ENCODE assay signal across 15 cellular contexts in the genomic region with DNA sequence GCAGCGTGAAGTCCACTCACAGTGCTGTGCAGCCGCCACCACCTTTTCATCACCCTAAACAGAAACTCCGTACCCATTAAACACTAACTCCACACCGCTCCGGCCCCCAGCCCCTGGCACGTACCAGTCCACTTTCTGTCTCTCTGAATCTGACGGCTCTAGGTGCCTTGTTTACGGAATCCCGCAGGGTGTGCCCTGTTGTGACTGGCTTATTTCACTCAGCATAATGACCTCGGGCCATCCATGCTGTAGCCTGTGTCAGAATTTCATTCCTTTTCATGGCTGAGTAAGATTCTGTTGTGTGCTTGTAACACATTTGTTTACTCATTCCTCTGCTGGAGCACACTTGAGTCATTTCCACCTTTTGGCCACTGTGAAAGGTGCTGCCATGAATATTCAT.
"Had no signal": no experiment of that assay in that cellular context is flagged by ENCODE, and none has a peak within 500 bp of the region (broad histone marks: within the 10 kb centered on the region; RNA-seq: fewer than 3 reads in every experiment).

No MANE protein-coding gene starts in this region.

- H3K27me3 Mint-ChIP-seq: activated naive CD4-positive, alpha-beta T cell treated with anti-CD3 and anti-CD28 coated beads, Interleukin-2, amount 50 U/mL, for 24 hours; T-cell had no signal

- H3K4me1 Mint-ChIP-seq: activated naive CD4-positive, alpha-beta T cell treated with anti-CD3 and anti-CD28 coated beads, Interleukin-2, amount 50 U/mL, for 24 hours; T-cell had no signal

- H3K36me3 ChIP-seq: adrenal gland, colonic mucosa, pancreas, uterus had no signal

- FAIRE-seq: frontal cortex, pancreas had no signal

- H3K9me3 ChIP-seq: adrenal gland, colonic mucosa, heart left ventricle, pancreas, thyroid gland, uterus had no signal

- H3K4me3 ChIP-seq: adrenal gland, colonic mucosa, heart left ventricle, pancreas, thyroid gland, uterus had no signal

- H3K27me3 ChIP-seq: adrenal gland, colonic mucosa, heart left ventricle, pancreas, thyroid gland, uterus had no signal

- DNase-seq: activated CD4-positive, alpha-beta T cell treated with anti-CD3 and anti-CD28 coated beads for 1 hour; activated CD4-positive, alpha-beta T cell treated with anti-CD3 and anti-CD28 coated beads, Interleukin-2, amount 50 U/mL, for 4 hours; adrenal gland; caudate nucleus; colonic mucosa; stimulated activated CD4-positive, alpha-beta T cell treated with anti-CD3 and anti-CD28 coated beads, Interleukin-12 subunit alpha, Interleukin-12 subunit beta, amount 100 ng/mL, for 4 hours; stimulated activated CD4-positive, alpha-beta T cell treated with anti-CD3 and anti-CD28 coated beads, Interleukin-2, amount 100 ng/mL, for 24 hours; T-cell; T-helper 9 cell; thyroid gland; uterus had no signal

- H3K27ac ChIP-seq: adrenal gland, colonic mucosa, heart left ventricle, pancreas, thyroid gland, uterus had no signal

- ATAC-seq: heart left ventricle, pancreas, T-cell had no signal

- H3K4me3 Mint-ChIP-seq: activated naive CD4-positive, alpha-beta T cell treated with anti-CD3 and anti-CD28 coated beads, Interleukin-2, amount 50 U/mL, for 24 hours; T-cell had no signal

- H3K27ac Mint-ChIP-seq: activated naive CD4-positive, alpha-beta T cell treated with anti-CD3 and anti-CD28 coated beads, Interleukin-2, amount 50 U/mL, for 24 hours; T-cell had no signal

- H3K4me1 ChIP-seq: adrenal gland, colonic mucosa, heart left ventricle, pancreas, uterus had no signal

- H3K9me3 Mint-ChIP-seq: activated naive CD4-positive, alpha-beta T cell treated with anti-CD3 and anti-CD28 coated beads, Interleukin-2, amount 50 U/mL, for 24 hours; T-cell had no signal
